In the genomic region with DNA sequence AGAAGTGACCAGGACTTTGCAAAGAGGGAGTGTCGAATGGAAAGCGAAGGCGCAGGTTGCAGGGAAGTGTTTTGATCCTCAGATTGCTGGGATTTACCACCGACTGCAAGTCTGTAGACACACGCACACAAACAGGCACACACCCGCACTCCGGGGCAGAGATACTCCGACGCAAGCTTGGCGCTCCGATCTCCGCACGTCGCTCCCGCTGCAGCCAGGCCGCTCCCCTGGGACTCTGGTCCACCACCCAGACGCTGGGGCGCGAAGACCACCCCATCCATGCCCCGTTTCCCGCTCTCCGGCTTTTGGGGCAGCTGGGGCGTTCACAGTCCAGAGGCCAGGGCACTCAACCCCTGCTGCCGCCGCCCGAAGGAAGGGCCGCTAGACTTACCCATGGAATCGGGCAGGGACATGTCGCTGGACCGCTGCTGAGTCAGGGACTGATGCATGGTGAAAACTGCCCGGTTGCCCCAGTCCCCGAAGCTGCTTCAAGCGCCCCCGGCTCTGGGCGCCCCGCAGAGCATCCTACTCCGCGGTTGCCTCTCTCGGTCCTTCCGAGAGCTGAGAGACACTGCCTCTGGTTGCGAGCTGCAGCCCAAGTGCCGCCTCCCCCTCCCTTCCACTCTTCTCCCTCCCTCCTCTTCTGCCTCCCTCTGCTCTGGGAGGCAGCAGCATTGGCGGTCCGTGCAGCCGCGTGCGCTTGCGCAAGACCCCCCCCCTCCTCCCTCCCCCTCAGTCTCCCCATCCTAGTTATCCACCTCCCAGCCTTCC, we compare ENCODE assay signal across 8 cellular contexts. TPM values are rescaled to one million over a fixed set of nuclear protein-coding genes. Genes with fewer than 3 reads are reported as not detected.
DNase-seq lines count a peak whose midpoint lies in the region; ATAC-seq, FAIRE-seq and TF ChIP-seq lines count a peak whose summit lies in the region.

A gene (minus strand): TSS at position 601 of the 771 bp plus-strand sequence. CDS start 152 bp downstream, at position 449.

- no peaks in the 10 kb centered on the region for H3K36me3 Mint-ChIP-seq in MCF 10A (ENCODE audit: insufficient read depth, unreplicated experiment)

- TF ChIP-seq CTCF in MCF 10A (IDR thresholded peaks at IDR 0.05; ENCODE audit: unreplicated experiment) (no peak), HepG2 (CRISPR knock-in tag; IDR thresholded peaks at IDR 0.05) (no peak)

- H3K4me1 ChIP-seq in HepG2 (ENCODE audit: insufficient read depth, low read length) (peaks cover 15% of the 10 kb centered on the region; the same call in 1 of the 2 replicates), thymus (ENCODE audit: control insufficient read depth, insufficient read depth, low read length) (no peaks in the 10 kb centered on the region)

- H3K4me3 Mint-ChIP-seq in MCF 10A (ENCODE audit: unreplicated experiment) = peak within 1 kb of the TSS; percentile 73

- H3K4me2 ChIP-seq in HepG2 (ENCODE audit: low read depth, low read length) = peak within 1 kb of the TSS; percentile 70

- BruUV-seq in MCF 10A (replicated peaks; lab: Mats Ljungman, UMichigan) (no TSS peak), HepG2 (replicated peaks; lab: Mats Ljungman, UMichigan) (no TSS peak)

- H3K4me3 ChIP-seq in HepG2 (replicated peaks in 1 of 3; ENCODE audit: insufficient read depth in 1 of 3, low read depth in 2 of 3, low read length in 3 of 3) = peak within 1 kb of the TSS in 2 of 3 experiments; percentile 28 to 59; a peak in 3 of 6 replicates
- H3K4me3 ChIP-seq in thymus (ENCODE audit: low read length) = peak within 1 kb of the TSS; percentile 32

- H3K9me3 ChIP-seq in HepG2 (ENCODE audit: low read length) = no peaks in the 10 kb centered on the region
- no peaks in the 10 kb centered on the region for H3K9me3 ChIP-seq in thymus (ENCODE audit: control insufficient read depth)

- intact Hi-C loops in MCF 10A (cut with micrococcal nuclease) (loop anchor here (10.0 kb wide), 1 partner anchor 144 kb away; no protein-coding TSS in a partner anchor), HepG2 (cut with micrococcal nuclease; ENCODE audit: unreplicated experiment) (loop anchor here (10.0 kb wide), 1 partner anchor 154 kb away; a partner anchor contains a TSS)

- peaks cover 1 to 16% of the 10 kb centered on the region in 2 experiments; a peak in 1 of 5 replicates for H3K27me3 ChIP-seq in HepG2 (ENCODE audit: control insufficient read depth in 1 of 2, insufficient read depth in 2 of 2, low read length in 2 of 2)
- peaks cover 3% of the 10 kb centered on the region for H3K27me3 ChIP-seq in thymus (ENCODE audit: control insufficient read depth, insufficient read depth)

- CTCF ChIA-PET in MCF 10A (lab: Yijun Ruan, JAX) (interaction anchor here (0.7 to 1.3 kb wide), 3 partner anchors 8 to 60 kb away, joined by 3 to 5 read pairs (median 3); no protein-coding TSS in a partner anchor), HepG2 (lab: Yijun Ruan, JAX; ENCODE audit: low intra/inter-chr PET ratio, low total read pairs) (no interaction called here)

- DNase-seq in GM03348 (ENCODE audit: low spot score) = peak; percentile 2
- DNase-seq in NCI-H1436 (lab: John Stamatoyannopoulos, UW) = peak; percentile 76
- DNase-seq in MCF 10A (ENCODE audit: unreplicated experiment) = no peak
- DNase-seq in HepG2 (ENCODE audit: low spot score) = no peak
- no peak for DNase-seq in epidermal melanocyte (ENCODE audit: insufficient read length, low spot score)

- H3K36me3 ChIP-seq in HepG2 (replicated peaks in 1 of 2; ENCODE audit: control insufficient read depth in 1 of 2, insufficient read depth in 2 of 2, low read length in 2 of 2) (no peaks in the 10 kb centered on the region), thymus (ENCODE audit: control insufficient read depth, insufficient read depth) (no peaks in the 10 kb centered on the region)

- no peak for TF ChIP-seq POLR2A in HepG2 (IDR thresholded peaks at IDR 0.05; ENCODE audit: insufficient read depth in 1 of 2, low read depth in 2 of 2, low read length in 2 of 2)

- no peaks in the 10 kb centered on the region for H4K20me1 ChIP-seq in HepG2 (ENCODE audit: insufficient read depth, low read length)

- no peaks in the 10 kb centered on the region for H3K79me2 ChIP-seq in HepG2 (ENCODE audit: insufficient read depth, low read length)

- POLR2A ChIA-PET in MCF 10A (lab: Yijun Ruan, JAX) (no interaction called here), HepG2 (lab: Yijun Ruan, JAX) (no interaction called here)

- no peak for TF ChIP-seq EP300 in HepG2 (IDR thresholded peaks at IDR 0.05; ENCODE audit: low read depth in 2 of 2, low read length in 2 of 2)
- no peak for TF ChIP-seq EP300 in HepG2 (CRISPR knock-in tag; IDR thresholded peaks at IDR 0.05; ENCODE audit: borderline replicate concordance)

- WGBS in HepG2 (ENCODE audit: low lambda C conversion rate) = 20% methylated on average over 2 of the region's 48 CpGs
- WGBS in thymus = 2% methylated on average over 48 of the region's 48 CpGs

- TF ChIP-seq RAD21 in HepG2 (CRISPR knock-in tag; IDR thresholded peaks at IDR 0.05) = no peak

- no peak for FAIRE-seq in HepG2 (lab: Jason Lieb, UNC)

- no peak within 1 kb of the TSS for H3K27ac Mint-ChIP-seq in MCF 10A (ENCODE audit: low read depth, unreplicated experiment)

- no peak within 1 kb of the TSS for H2AFZ ChIP-seq in HepG2 (ENCODE audit: low read length)

- in situ Hi-C loops in HepG2 (cut with HindIII; ENCODE audit: extremely low pct_ligation_motif_present, low pct_unique_long_range_greater_than_20kb) = no loop called here

- H3K9ac ChIP-seq in HepG2 (ENCODE audit: insufficient read depth, low read depth, low read length) = no peak within 1 kb of the TSS

- H3K27me3 Mint-ChIP-seq in MCF 10A (ENCODE audit: insufficient read depth, unreplicated experiment) = peaks cover 25% of the 10 kb centered on the region

- H3K27ac ChIP-seq in HepG2 (ENCODE audit: extremely low read length, insufficient read depth, low read length) (no peak within 1 kb of the TSS), thymus (ENCODE audit: low read depth) (no peak within 1 kb of the TSS)

- H3K9me3 Mint-ChIP-seq in MCF 10A (ENCODE audit: unreplicated experiment) = no peaks in the 10 kb centered on the region

- H3K4me1 Mint-ChIP-seq in MCF 10A (ENCODE audit: insufficient read depth, unreplicated experiment) = no peaks in the 10 kb centered on the region

- ATAC-seq in HepG2 = peak; percentile 41
- no peak for ATAC-seq in GM19035 (IDR thresholded peaks at IDR 0.05; ENCODE audit: unreplicated experiment)
- no peak for ATAC-seq in GM21786 (IDR thresholded peaks at IDR 0.05; ENCODE audit: unreplicated experiment)

TF ChIP-seq in HepG2, 621 proteins besides CTCF, POLR2A, EP300 and RAD21 (continues in another document):
- TF ChIP-seq, protein P1, sequence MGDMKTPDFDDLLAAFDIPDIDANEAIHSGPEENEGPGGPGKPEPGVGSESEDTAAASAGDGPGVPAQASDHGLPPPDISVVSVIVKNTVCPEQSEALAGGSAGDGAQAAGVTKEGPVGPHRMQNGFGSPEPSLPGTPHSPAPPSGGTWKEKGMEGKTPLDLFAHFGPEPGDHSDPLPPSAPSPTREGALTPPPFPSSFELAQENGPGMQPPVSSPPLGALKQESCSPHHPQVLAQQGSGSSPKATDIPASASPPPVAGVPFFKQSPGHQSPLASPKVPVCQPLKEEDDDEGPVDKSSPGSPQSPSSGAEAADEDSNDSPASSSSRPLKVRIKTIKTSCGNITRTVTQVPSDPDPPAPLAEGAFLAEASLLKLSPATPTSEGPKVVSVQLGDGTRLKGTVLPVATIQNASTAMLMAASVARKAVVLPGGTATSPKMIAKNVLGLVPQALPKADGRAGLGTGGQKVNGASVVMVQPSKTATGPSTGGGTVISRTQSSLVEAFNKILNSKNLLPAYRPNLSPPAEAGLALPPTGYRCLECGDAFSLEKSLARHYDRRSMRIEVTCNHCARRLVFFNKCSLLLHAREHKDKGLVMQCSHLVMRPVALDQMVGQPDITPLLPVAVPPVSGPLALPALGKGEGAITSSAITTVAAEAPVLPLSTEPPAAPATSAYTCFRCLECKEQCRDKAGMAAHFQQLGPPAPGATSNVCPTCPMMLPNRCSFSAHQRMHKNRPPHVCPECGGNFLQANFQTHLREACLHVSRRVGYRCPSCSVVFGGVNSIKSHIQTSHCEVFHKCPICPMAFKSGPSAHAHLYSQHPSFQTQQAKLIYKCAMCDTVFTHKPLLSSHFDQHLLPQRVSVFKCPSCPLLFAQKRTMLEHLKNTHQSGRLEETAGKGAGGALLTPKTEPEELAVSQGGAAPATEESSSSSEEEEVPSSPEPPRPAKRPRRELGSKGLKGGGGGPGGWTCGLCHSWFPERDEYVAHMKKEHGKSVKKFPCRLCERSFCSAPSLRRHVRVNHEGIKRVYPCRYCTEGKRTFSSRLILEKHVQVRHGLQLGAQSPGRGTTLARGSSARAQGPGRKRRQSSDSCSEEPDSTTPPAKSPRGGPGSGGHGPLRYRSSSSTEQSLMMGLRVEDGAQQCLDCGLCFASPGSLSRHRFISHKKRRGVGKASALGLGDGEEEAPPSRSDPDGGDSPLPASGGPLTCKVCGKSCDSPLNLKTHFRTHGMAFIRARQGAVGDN (CRISPR knock-in tag; IDR thresholded peaks at IDR 0.05) = peak; percentile 43; the same call in 1 of the 2 replicates
- no peak for TF ChIP-seq MAFK (conservative IDR thresholded peaks at IDR 0.05 in 1 of 2, IDR thresholded peaks at IDR 0.05 in 1 of 2; ENCODE audit: low read length in 2 of 2)

RNA-seq across cellular contexts. Expression of the gene that starts here (rescaled TPM):
- total RNA-seq in MCF 10A (2022) (not detected in 2 replicates), HepG2 (2016; rRNA removed; fragmentation: Illumina TruSeq; extraction: Trizol) (0.40 and 0.56 TPM in 2 replicates)
- 0.09 TPM in 1 of 2 replicates, not detected in the other for total RNA-seq in HepG2 (2016; cell fraction: cytosol; rRNA removed; fragmentation: Illumina TruSeq; extraction: Trizol; ENCODE audit: low read depth)
- total RNA-seq in HepG2 (2016; cell fraction: insoluble cytoplasmic fraction; rRNA removed; fragmentation: Illumina TruSeq; extraction: Trizol) = 0.32 and 0.62 TPM in 2 replicates
- 0.43 and 0.48 TPM in 2 replicates for total RNA-seq in HepG2 (2016; cell fraction: membrane; rRNA removed; fragmentation: Illumina TruSeq; extraction: Trizol)
- 0.34 and 0.43 TPM in 2 replicates for total RNA-seq in HepG2 (2016; cell fraction: nucleus; rRNA removed; fragmentation: Illumina TruSeq; extraction: Trizol)
- polyA plus RNA-seq in HepG2 (2011; rRNA removed) (0.13 TPM in 2 replicates), thymus (6.4 TPM)
- 0.09 and 0.13 TPM in 2 replicates for polyA plus RNA-seq in HepG2 (2011; cell fraction: cytosol; rRNA removed)
- 0.03 and 0.10 TPM in 2 replicates for polyA plus RNA-seq in HepG2 (2011; cell fraction: nucleus; rRNA removed)
- 0.04 and 0.17 TPM in 2 replicates for polyA plus RNA-seq in HepG2 (2012)
- 0.19 and 0.23 TPM in 2 replicates for polyA plus RNA-seq in HepG2 (2016; cell fraction: cytosol; fragmentation: Illumina TruSeq; extraction: Trizol; ENCODE audit: low read depth)
- 0.99 and 1.5 TPM in 2 replicates for polyA plus RNA-seq in HepG2 (2016; cell fraction: insoluble cytoplasmic fraction; fragmentation: Illumina TruSeq; extraction: Trizol; ENCODE audit: low read depth)
- polyA plus RNA-seq in HepG2 (2016; cell fraction: membrane; fragmentation: Illumina TruSeq; extraction: Trizol; ENCODE audit: low read depth) = 0.65 and 0.84 TPM in 2 replicates
- polyA plus RNA-seq in HepG2 (2016; cell fraction: nucleus; fragmentation: Illumina TruSeq; extraction: Trizol; ENCODE audit: insufficient read depth, low read depth) = 0.89 and 1.1 TPM in 2 replicates
- polyA minus RNA-seq in HepG2 (2011; rRNA and poly(A)+ RNA removed; ENCODE audit: low replicate concordance) = 0.14 TPM in 1 of 2 replicates, not detected in the other
- 0.18 TPM in 1 of 2 replicates, not detected in the other for polyA minus RNA-seq in HepG2 (2011; cell fraction: cytosol; rRNA and poly(A)+ RNA removed)
- 0.25 and 0.39 TPM in 2 replicates for polyA minus RNA-seq in HepG2 (2011; cell fraction: nucleus; rRNA and poly(A)+ RNA removed)

Comparison
In these comparisons a context has a peak if more than half of its experiments do, and no peak if none do; other contexts are left out.
1. DNase-seq: peak in GM03348 (single experiment) and NCI-H1436 (single experiment); none in MCF 10A (single experiment), HepG2 (single experiment) and epidermal melanocyte (single experiment).